Comparison of ENCODE assay signal across 30 cellular contexts in the genomic region with DNA sequence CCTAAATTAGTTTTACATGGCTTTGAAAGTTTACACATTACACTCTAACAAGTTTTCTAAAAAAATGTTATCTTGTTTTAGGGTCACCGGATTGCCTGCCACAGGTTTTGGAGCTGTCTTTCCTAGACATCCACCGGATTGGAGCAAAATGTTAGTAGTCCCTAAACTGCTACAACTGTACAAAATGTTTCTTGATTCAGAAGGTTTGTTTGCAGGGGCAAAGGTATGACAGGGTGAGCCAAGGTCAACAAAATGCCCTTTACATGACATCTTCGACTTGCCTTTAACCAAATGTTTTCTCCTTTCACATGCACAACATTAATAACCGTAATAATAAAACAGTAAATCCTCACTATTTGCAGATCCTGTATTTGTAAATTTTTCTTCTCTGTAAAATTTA. TPM values are rescaled to one million over a fixed set of nuclear protein-coding genes. Genes with fewer than 3 reads are reported as not detected.
"Had no signal": no experiment of that assay in that cellular context is flagged by ENCODE, and none has a peak within 500 bp of the region (broad histone marks: within the 10 kb centered on the region; RNA-seq: fewer than 3 reads in every experiment).

No MANE protein-coding gene starts in this region.

- H3K27me3 ChIP-seq: ascending aorta, cardiac muscle cell had no signal

- DNase-seq: activated B cell treated with CpG ODN at 0.5 μM for 24 hours; activated CD4-positive, alpha-beta memory T cell treated with anti-CD3 and anti-CD28 coated beads, Interleukin-2, amount 10 ng/mL, durations not matched to agents 7 days and 5 days; activated CD4-positive, alpha-beta T cell treated with anti-CD3 and anti-CD28 coated beads for 48 hours; activated CD4-positive, alpha-beta T cell treated with anti-CD3 and anti-CD28 coated beads, Interleukin-2, amount 10 ng/mL, durations not matched to agents 7 days and 5 days; activated CD4-positive, alpha-beta T cell treated with anti-CD3 and anti-CD28 coated beads, Interleukin-2, amount 50 U/mL, for 48 hours; activated CD4-positive, CD25-positive, alpha-beta regulatory T cell treated with anti-CD3 and anti-CD28 coated beads, Interleukin-2, amount 50 U/mL, for 72 hours; activated CD8-positive, alpha-beta memory T cell treated with anti-CD3 and anti-CD28 coated beads for 24 hours; activated CD8-positive, alpha-beta memory T cell treated with anti-CD3 and anti-CD28 coated beads, Interleukin-2, amount 10 ng/mL, durations not matched to agents 7 days and 5 days; activated CD8-positive, alpha-beta memory T cell treated with anti-CD3 and anti-CD28 coated beads, Interleukin-2, amount 50 U/mL, for 48 hours; activated CD8-positive, alpha-beta T cell treated with anti-CD3 and anti-CD28 coated beads, Interleukin-2, amount 10 ng/mL, durations not matched to agents 7 days and 5 days; activated effector memory CD4-positive, alpha-beta T cell treated with Interleukin-2 at 50 U/mL for 16 hours; activated gamma-delta T cell; activated naive CD4-positive, alpha-beta T cell treated with anti-CD3 and anti-CD28 coated beads, Interleukin-2, amount 10 ng/mL, durations not matched to agents 7 days and 5 days; activated naive CD4-positive, alpha-beta T cell treated with Interleukin-2 at 50 U/mL for 16 hours; activated naive CD8-positive, alpha-beta T cell treated with anti-CD3 and anti-CD28 coated beads, Interleukin-2, amount 10 ng/mL, durations not matched to agents 7 days and 5 days; activated naive CD8-positive, alpha-beta T cell treated with anti-CD3 and anti-CD28 coated beads, Interleukin-2, amount 50 U/mL, for 24 hours; activated T-cell treated with anti-CD3 and anti-CD28 coated beads, Interleukin-2, amount 50 U/mL, for 24 hours; activated T-cell treated with anti-CD3 and anti-CD28 coated beads, Interleukin-2, amount 50 U/mL, for 48 hours; amygdala; anterior cingulate cortex; caudate nucleus; cerebellar nuclear complex; T-helper 1 cell; T-helper 2 cell; T-helper 9 cell had no signal

- ATAC-seq: activated CD8-positive, alpha-beta memory T cell treated with anti-CD3 and anti-CD28 coated beads, Interleukin-2, amount 10 ng/mL, durations not matched to agents 7 days and 5 days; activated CD8-positive, alpha-beta T cell treated with anti-CD3 and anti-CD28 coated beads, Interleukin-2, amount 10 ng/mL, durations not matched to agents 7 days and 5 days; activated naive CD8-positive, alpha-beta T cell treated with anti-CD3 and anti-CD28 coated beads, Interleukin-2, amount 50 U/mL, for 24 hours had no signal

- H3K27ac ChIP-seq: ascending aorta, cardiac muscle cell, VCaP had no signal

- H3K4me3 ChIP-seq: ascending aorta, cardiac muscle cell had no signal

- H3K4me1 ChIP-seq: ascending aorta had no signal

- H3K36me3 ChIP-seq: ascending aorta, cardiac muscle cell had no signal

- FAIRE-seq: bronchial epithelial cell, TTC549 had no signal

RNA-seq across cellular contexts. Expression of a gene that starts 37.2 kb away (rescaled TPM):
- total RNA-seq: activated B cell treated with CpG ODN at 0.5 μM for 24 hours; activated CD4-positive, alpha-beta memory T cell treated with anti-CD3 and anti-CD28 coated beads, Interleukin-2, amount 10 ng/mL, durations not matched to agents 7 days and 5 days; activated CD4-positive, alpha-beta T cell treated with anti-CD3 and anti-CD28 coated beads, Interleukin-2, amount 10 ng/mL, durations not matched to agents 7 days and 5 days; ascending aorta; bronchial epithelial cell; cardiac muscle cell had no signal
- polyA plus RNA-seq: cardiac muscle cell had no signal
